In the genomic region with DNA sequence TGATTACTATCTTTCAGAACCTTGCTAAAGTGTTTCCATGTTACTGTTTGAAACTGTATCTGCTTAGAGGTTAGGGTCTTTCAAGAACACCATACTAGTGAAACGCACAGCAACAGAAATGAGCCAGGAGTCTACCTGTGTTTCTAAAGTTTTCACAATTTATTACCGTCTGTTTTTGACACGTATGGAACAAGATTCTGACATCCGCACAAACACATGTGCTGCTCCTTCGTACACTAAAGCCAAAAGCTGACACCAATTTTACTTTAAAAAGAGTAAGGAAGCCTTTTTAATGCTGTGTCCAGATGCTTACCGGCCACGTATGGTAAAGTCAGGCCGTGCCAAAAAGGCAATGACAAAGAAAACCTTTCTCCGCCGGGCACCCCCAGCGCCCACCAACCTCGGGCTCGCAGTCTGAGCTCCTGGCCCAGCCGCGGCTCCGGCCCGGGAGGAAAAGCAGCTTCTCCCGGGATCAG, we compare ENCODE assay signal across 8 cellular contexts. TPM values are rescaled to one million over a fixed set of nuclear protein-coding genes. Genes with fewer than 3 reads are reported as not detected.
DNase-seq lines count a peak whose midpoint lies in the region; ATAC-seq, FAIRE-seq and TF ChIP-seq lines count a peak whose summit lies in the region.

No MANE protein-coding gene starts in this region.

- H3F3A ChIP-seq in Loucy (ENCODE audit: low read depth) = no peaks in the 10 kb centered on the region; the same call in 1 of the 2 replicates

- H3K4me1 ChIP-seq in Loucy (ENCODE audit: insufficient read depth, low read length, poor library complexity, severe bottlenecking) (peaks cover 22% of the 10 kb centered on the region), endodermal cell (ENCODE audit: control insufficient read depth, insufficient read depth, low read length) (no peaks in the 10 kb centered on the region), pancreas (peaks cover 7 to 14% (median 12%) of the 10 kb centered on the region in 3 donors)

- peaks cover 4% of the 10 kb centered on the region for H3K27me3 Mint-ChIP-seq in T-helper 1 cell treated with Interleukin-12 subunit alpha and Interleukin-12 subunit beta and Interleukin-4 antibody, amounts not matched to agents 30 μg/mL and 1 μg/mL, for 36 hours (ENCODE audit: low read depth)
- no peaks in the 10 kb centered on the region for H3K27me3 Mint-ChIP-seq in endodermal cell (ENCODE audit: insufficient read depth)

- H3K4me2 ChIP-seq in Loucy (ENCODE audit: low read depth, low read length, poor library complexity, severe bottlenecking) = peak overlapping the region; percentile 96

- peaks cover 45% of the 10 kb centered on the region for H3K36me3 Mint-ChIP-seq in T-helper 1 cell treated with Interleukin-12 subunit alpha and Interleukin-12 subunit beta and Interleukin-4 antibody, amounts not matched to agents 30 μg/mL and 1 μg/mL, for 36 hours (ENCODE audit: low read depth)
- H3K36me3 Mint-ChIP-seq in endodermal cell (ENCODE audit: low read depth) = peaks cover 46% of the 10 kb centered on the region

- peaks cover 36% of the 10 kb centered on the region for H3K4me1 Mint-ChIP-seq in T-helper 1 cell treated with Interleukin-12 subunit alpha and Interleukin-12 subunit beta and Interleukin-4 antibody, amounts not matched to agents 30 μg/mL and 1 μg/mL, for 36 hours (ENCODE audit: low read depth)
- peaks cover 33% of the 10 kb centered on the region for H3K4me1 Mint-ChIP-seq in endodermal cell

- peak overlapping the region; percentile 80 for H3K4me3 Mint-ChIP-seq in T-helper 1 cell treated with Interleukin-12 subunit alpha and Interleukin-12 subunit beta and Interleukin-4 antibody, amounts not matched to agents 30 μg/mL and 1 μg/mL, for 36 hours
- H3K4me3 Mint-ChIP-seq in endodermal cell = peak overlapping the region; percentile 84

- H3K9me3 Mint-ChIP-seq in T-helper 1 cell treated with Interleukin-12 subunit alpha and Interleukin-12 subunit beta and Interleukin-4 antibody, amounts not matched to agents 30 μg/mL and 1 μg/mL, for 36 hours = no peaks in the 10 kb centered on the region
- peaks cover 4% of the 10 kb centered on the region for H3K9me3 Mint-ChIP-seq in endodermal cell

- H3K27ac Mint-ChIP-seq in T-helper 1 cell treated with Interleukin-12 subunit alpha and Interleukin-12 subunit beta and Interleukin-4 antibody, amounts not matched to agents 30 μg/mL and 1 μg/mL, for 36 hours = peak overlapping the region; percentile 91
- H3K27ac Mint-ChIP-seq in endodermal cell = peak overlapping the region; percentile 90

- H3K36me3 ChIP-seq in Loucy (ENCODE audit: insufficient read depth, low read length) (peaks cover 41% of the 10 kb centered on the region; the same call in 1 of the 2 replicates), endodermal cell (ENCODE audit: control insufficient read depth, insufficient read depth, low read length) (peaks cover 46% of the 10 kb centered on the region), pancreas (peaks cover 4 to 42% (median 26%) of the 10 kb centered on the region in 3 donors)

- intact Hi-C loops in pancreas (cut with DNase I) = no loop called here

- peaks cover 7% of the 10 kb centered on the region for H3K27me3 ChIP-seq in Loucy (ENCODE audit: insufficient read depth, low read length, poor library complexity, severe bottlenecking)
- no peaks in the 10 kb centered on the region for H3K27me3 ChIP-seq in endodermal cell (ENCODE audit: control insufficient read depth, insufficient read depth, low read length, poor library complexity, severe bottlenecking)
- H3K27me3 ChIP-seq in pancreas = no peaks in the 10 kb centered on the region

- no peaks in the 10 kb centered on the region for H3K9me3 ChIP-seq in Loucy (ENCODE audit: insufficient read depth, low read depth, low read length)
- no peaks in the 10 kb centered on the region for H3K9me3 ChIP-seq in endodermal cell (ENCODE audit: control insufficient read depth, low read length)
- no peaks in the 10 kb centered on the region for H3K9me3 ChIP-seq in pancreas

- H3K4me3 ChIP-seq in Loucy (ENCODE audit: low read length, poor library complexity, severe bottlenecking) (peak overlapping the region; percentile 98), endodermal cell (ENCODE audit: low read length) (peak overlapping the region; percentile 99), pancreas (peak overlapping the region; percentile 71 to 83 (median 78))

- peaks cover 49% of the 10 kb centered on the region for H4K20me1 ChIP-seq in Loucy (ENCODE audit: insufficient read depth, low read length, poor library complexity, severe bottlenecking)

- ATAC-seq in pancreas (peak in 2 of 4 donors; percentile 1 to 2), HG03432 (IDR thresholded peaks at IDR 0.05; ENCODE audit: unreplicated experiment) (no peak)

- H2AFZ ChIP-seq in Loucy (ENCODE audit: low read length) = no peak overlapping the region; the same call in 1 of the 2 replicates

- no peak for FAIRE-seq in pancreas (lab: Jason Lieb, UNC)

- H3K79me2 ChIP-seq in Loucy (ENCODE audit: insufficient read depth, low read length) = peaks cover 56% of the 10 kb centered on the region

- H3K9ac ChIP-seq in Loucy (ENCODE audit: low read depth, low read length, poor library complexity, severe bottlenecking) (peak overlapping the region; percentile 99), endodermal cell (ENCODE audit: extremely low read depth, low read length, poor library complexity, severe bottlenecking) (peak overlapping the region; percentile 88)

- H3K27ac ChIP-seq in endodermal cell (ENCODE audit: low read depth, low read length) (peak overlapping the region; percentile 86), pancreas (peak overlapping the region; percentile 46 to 78 (median 74))

- 0% methylated on average over 18 of the region's 18 CpGs; no CpG with 5 or more reads in 1 of the 2 experiments for WGBS in endodermal cell (ENCODE audit: insufficient coverage in 1 of 2, insufficient read length in 1 of 2), 2 experiments
- 0 to 1% methylated on average over 15 to 18 of the region's 18 CpGs for WGBS in pancreas, 2 donors

- H3K9me2 ChIP-seq in Loucy (replicated peaks; ENCODE audit: low read depth, low read length) = no peaks in the 10 kb centered on the region

- DNase-seq in T-helper 1 cell = no peak
- no peak for DNase-seq in endodermal cell
- no peak for DNase-seq in pancreas
- no peak for DNase-seq in stimulated activated CD4-positive, alpha-beta T cell treated with anti-CD3 and anti-CD28 coated beads, Interleukin-4, amount 100 ng/mL, for 24 hours
- DNase-seq in cerebellar nuclear complex (lab: John Stamatoyannopoulos, UW) = no peak

- TF ChIP-seq CTCF in Loucy (conservative IDR thresholded peaks at IDR 0.05; ENCODE audit: low read length) (no peak), endodermal cell (conservative IDR thresholded peaks at IDR 0.05) (no peak), pancreas (IDR thresholded peaks at IDR 0.05) (no peak)

RNA-seq across cellular contexts. Expression of a gene that starts 0.5 kb away (rescaled TPM):
- total RNA-seq in endodermal cell (1,000 to 10,000 TPM in 1 of 2 donors, 100 to 1,000 TPM in 1; 791 to 1,451 TPM), pancreas (1,000 to 10,000 TPM in 3 of 6 donors, 100 to 1,000 TPM in 3; 559 to 1,221 (median 1,037) TPM)
- polyA plus RNA-seq in endodermal cell (2013, experiment 1 of 2) = 864 TPM
- polyA plus RNA-seq in endodermal cell (2013, experiment 2 of 2) = 775 TPM
- polyA plus RNA-seq in pancreas = 100 to 1,000 TPM; 592 to 955 TPM

RNA-seq across cellular contexts. Expression of a gene that starts 29.2 kb away (rescaled TPM):
- total RNA-seq in endodermal cell = under 1 TPM; 0.40 to 0.93 TPM
- polyA plus RNA-seq in endodermal cell (2013, experiment 1 of 2) = 1.2 TPM
- 3.0 TPM for polyA plus RNA-seq in endodermal cell (2013, experiment 2 of 2)
- total RNA-seq in pancreas = 1 to 10 TPM in 2 of 6 donors, under 1 TPM in 2, not detected in 2; 0.82 to 1.5 (median 1.1) TPM
- polyA plus RNA-seq in pancreas = 1 to 10 TPM in 1 of 2 donors, under 1 TPM in 1; 0.49 to 1.4 TPM

RNA-seq across cellular contexts. Expression of a gene that starts 37.7 kb away (rescaled TPM):
- total RNA-seq in endodermal cell (10 to 100 TPM; 11.3 to 17.9 TPM), pancreas (under 1 TPM in 4 of 6 donors, not detected in 2; 0.06 to 0.13 (median 0.11) TPM)
- polyA plus RNA-seq in endodermal cell (2013, experiment 1 of 2) = 9.3 TPM
- 10.8 TPM for polyA plus RNA-seq in endodermal cell (2013, experiment 2 of 2)
- under 1 TPM in 1 of 2 donors, not detected in 1; 0.04 TPM for polyA plus RNA-seq in pancreas

Comparison
In these comparisons a context has a peak if more than half of its experiments do, and no peak if none do; other contexts are left out.
1. RNA of a gene that starts 37.7 kb away (total RNA-seq): 11.3 to 17.9 TPM in endodermal cell; 0.06 to 0.13 TPM in pancreas; every median in the first group is over 10 times any median in the second.
2. Peak in every context shown above with its lines, with median percentiles within 50 percentile points of each other: H3K4me3 ChIP-seq.